ENCODE assay signal across 8 cellular contexts in the genomic region with DNA sequence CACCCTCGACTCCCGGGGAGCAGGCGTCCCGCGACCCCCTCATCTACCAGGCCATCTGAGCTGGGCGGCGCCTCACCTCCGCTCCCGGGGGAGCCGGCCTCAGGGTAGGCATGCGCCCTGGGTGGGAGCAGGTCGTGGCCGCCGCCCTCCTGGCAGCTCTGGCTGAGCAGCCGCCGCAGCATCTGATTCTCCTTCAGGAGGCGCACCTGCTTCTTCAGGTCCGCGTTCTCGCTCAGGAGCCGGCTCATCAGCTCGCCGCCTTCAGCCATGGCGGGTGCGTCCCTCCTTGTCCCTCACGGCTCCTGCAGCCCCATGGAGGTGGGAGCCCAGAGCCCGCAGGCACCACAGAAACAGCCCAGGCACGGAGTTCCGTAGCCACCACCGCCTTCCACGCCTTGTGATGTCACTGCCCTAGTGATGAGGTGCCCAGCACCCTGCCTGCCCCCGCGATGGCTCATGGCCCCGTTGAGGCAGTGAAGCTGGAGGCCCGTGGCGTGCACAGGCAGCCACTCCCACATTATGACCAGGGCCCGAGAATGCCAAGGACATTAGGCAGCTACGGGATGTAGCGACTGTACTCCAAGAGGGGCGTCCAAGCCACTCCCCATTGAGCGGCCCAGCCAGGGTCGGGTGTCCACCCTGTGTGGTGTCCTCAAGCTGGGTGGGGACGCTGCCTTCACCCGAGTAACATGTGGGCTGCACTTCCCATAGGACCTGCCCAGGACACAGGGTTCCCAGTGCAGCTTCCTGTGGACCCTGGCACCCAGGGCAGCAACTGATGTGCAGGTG. TPM values are rescaled to one million over a fixed set of nuclear protein-coding genes. Genes with fewer than 3 reads are reported as not detected.
DNase-seq lines count a peak whose midpoint lies in the region; ATAC-seq, FAIRE-seq and TF ChIP-seq lines count a peak whose summit lies in the region.

No MANE protein-coding gene starts in this region.

- FAIRE-seq in GM19239 (lab: Jason Lieb, UNC) = no peak

- peaks cover 10% of the 10 kb centered on the region for H3K27me3 Mint-ChIP-seq in activated CD4-positive, alpha-beta T cell treated with anti-CD3 and anti-CD28 coated beads, Interleukin-2, amount 10 ng/mL, durations not matched to agents 7 days and 5 days
- no peaks in the 10 kb centered on the region for H3K27me3 Mint-ChIP-seq in activated CD8-positive, alpha-beta T cell treated with anti-CD3 and anti-CD28 coated beads for 36 hours

- DNase-seq in activated CD4-positive, alpha-beta T cell treated with anti-CD3 and anti-CD28 coated beads, Interleukin-2, amount 10 ng/mL, durations not matched to agents 7 days and 5 days = no peak
- no peak for DNase-seq in activated CD4-positive, alpha-beta T cell treated with anti-CD3 and anti-CD28 coated beads for 48 hours
- no peak for DNase-seq in activated CD8-positive, alpha-beta T cell treated with anti-CD3 and anti-CD28 coated beads for 36 hours
- peak; percentile 61 for DNase-seq in left ventricle myocardium superior
- peak in 1 of 2 donors; percentile 50 for DNase-seq in stimulated activated effector memory CD8-positive, alpha-beta T cell treated with anti-CD3 and anti-CD28 coated beads, Interleukin-12 subunit alpha, Interleukin-12 subunit beta, amount 100 ng/mL, for 72 hours (ENCODE audit: low spot score in 2 of 2)
- DNase-seq in NCI-H226 = no peak
- no peak for DNase-seq in GM19239 (ENCODE audit: insufficient read length, low spot score)
- DNase-seq in midbrain (lab: John Stamatoyannopoulos, UW) = no peak

- peaks cover under 1% of the 10 kb centered on the region for H3K9me3 Mint-ChIP-seq in activated CD4-positive, alpha-beta T cell treated with anti-CD3 and anti-CD28 coated beads, Interleukin-2, amount 10 ng/mL, durations not matched to agents 7 days and 5 days
- peaks cover under 1% of the 10 kb centered on the region for H3K9me3 Mint-ChIP-seq in activated CD8-positive, alpha-beta T cell treated with anti-CD3 and anti-CD28 coated beads for 36 hours
- no peaks in the 10 kb centered on the region for H3K9me3 Mint-ChIP-seq in stimulated activated effector memory CD8-positive, alpha-beta T cell treated with anti-CD3 and anti-CD28 coated beads, Interleukin-12 subunit alpha, Interleukin-12 subunit beta, amount 100 ng/mL, for 72 hours

- CTCF ChIA-PET in activated CD4-positive, alpha-beta T cell treated with anti-CD3 and anti-CD28 coated beads, Interleukin-2, amount 10 ng/mL, durations not matched to agents 7 days and 5 days (lab: Charles Lee) = no interaction called here
- CTCF ChIA-PET in activated CD8-positive, alpha-beta T cell treated with anti-CD3 and anti-CD28 coated beads for 36 hours (lab: Charles Lee) = interaction anchor here (0.9 to 1.2 kb wide), 3 partner anchors 29 to 216 kb away, joined by 3 to 4 read pairs (median 3); no protein-coding TSS in a partner anchor

- no peak for ATAC-seq in activated CD8-positive, alpha-beta T cell treated with anti-CD3 and anti-CD28 coated beads for 36 hours
- ATAC-seq in left ventricle myocardium superior = peak; percentile 16
- no peak for ATAC-seq in stimulated activated effector memory CD8-positive, alpha-beta T cell treated with anti-CD3 and anti-CD28 coated beads, Interleukin-12 subunit alpha, Interleukin-12 subunit beta, amount 100 ng/mL, for 72 hours

- no peak overlapping the region for H3K27ac Mint-ChIP-seq in activated CD4-positive, alpha-beta T cell treated with anti-CD3 and anti-CD28 coated beads, Interleukin-2, amount 10 ng/mL, durations not matched to agents 7 days and 5 days
- H3K27ac Mint-ChIP-seq in activated CD8-positive, alpha-beta T cell treated with anti-CD3 and anti-CD28 coated beads for 36 hours = peak overlapping the region; percentile 61
- H3K27ac Mint-ChIP-seq in stimulated activated effector memory CD8-positive, alpha-beta T cell treated with anti-CD3 and anti-CD28 coated beads, Interleukin-12 subunit alpha, Interleukin-12 subunit beta, amount 100 ng/mL, for 72 hours = no peak overlapping the region

- H3K4me1 Mint-ChIP-seq in activated CD4-positive, alpha-beta T cell treated with anti-CD3 and anti-CD28 coated beads, Interleukin-2, amount 10 ng/mL, durations not matched to agents 7 days and 5 days = peaks cover 14% of the 10 kb centered on the region
- peaks cover 18% of the 10 kb centered on the region for H3K4me1 Mint-ChIP-seq in activated CD8-positive, alpha-beta T cell treated with anti-CD3 and anti-CD28 coated beads for 36 hours (ENCODE audit: low read depth)
- H3K4me1 Mint-ChIP-seq in stimulated activated effector memory CD8-positive, alpha-beta T cell treated with anti-CD3 and anti-CD28 coated beads, Interleukin-12 subunit alpha, Interleukin-12 subunit beta, amount 100 ng/mL, for 72 hours = no peaks in the 10 kb centered on the region

- intact Hi-C loops in activated CD8-positive, alpha-beta T cell treated with anti-CD3 and anti-CD28 coated beads for 36 hours (cut with micrococcal nuclease) = no loop called here
- intact Hi-C loops in left ventricle myocardium superior (cut with micrococcal nuclease) = no loop called here

- no peaks in the 10 kb centered on the region for H3K36me3 Mint-ChIP-seq in activated CD4-positive, alpha-beta T cell treated with anti-CD3 and anti-CD28 coated beads, Interleukin-2, amount 10 ng/mL, durations not matched to agents 7 days and 5 days (ENCODE audit: low read depth)
- no peaks in the 10 kb centered on the region for H3K36me3 Mint-ChIP-seq in activated CD8-positive, alpha-beta T cell treated with anti-CD3 and anti-CD28 coated beads for 36 hours (ENCODE audit: low read depth)
- H3K36me3 Mint-ChIP-seq in stimulated activated effector memory CD8-positive, alpha-beta T cell treated with anti-CD3 and anti-CD28 coated beads, Interleukin-12 subunit alpha, Interleukin-12 subunit beta, amount 100 ng/mL, for 72 hours = no peaks in the 10 kb centered on the region

- peak overlapping the region; percentile 65 for H3K4me3 Mint-ChIP-seq in activated CD4-positive, alpha-beta T cell treated with anti-CD3 and anti-CD28 coated beads, Interleukin-2, amount 10 ng/mL, durations not matched to agents 7 days and 5 days
- H3K4me3 Mint-ChIP-seq in activated CD8-positive, alpha-beta T cell treated with anti-CD3 and anti-CD28 coated beads for 36 hours = peak overlapping the region; percentile 62
- peak overlapping the region; percentile 30 for H3K4me3 Mint-ChIP-seq in stimulated activated effector memory CD8-positive, alpha-beta T cell treated with anti-CD3 and anti-CD28 coated beads, Interleukin-12 subunit alpha, Interleukin-12 subunit beta, amount 100 ng/mL, for 72 hours

- TF ChIP-seq CTCF in activated CD8-positive, alpha-beta T cell treated with anti-CD3 and anti-CD28 coated beads for 36 hours (IDR thresholded peaks at IDR 0.05) = no peak

- POLR2A ChIA-PET in activated CD4-positive, alpha-beta T cell treated with anti-CD3 and anti-CD28 coated beads, Interleukin-2, amount 10 ng/mL, durations not matched to agents 7 days and 5 days (lab: Charles Lee) = no interaction called here
- POLR2A ChIA-PET in activated CD8-positive, alpha-beta T cell treated with anti-CD3 and anti-CD28 coated beads for 36 hours (lab: Charles Lee) = interaction anchor here (1.0 kb wide), 1 partner anchor 39 kb away, joined by 3 read pairs; no protein-coding TSS in a partner anchor

RNA-seq across cellular contexts. Expression of gene SPATC1L, which starts 1.5 kb away (rescaled TPM):
- total RNA-seq in activated CD4-positive, alpha-beta T cell treated with anti-CD3 and anti-CD28 coated beads, Interleukin-2, amount 10 ng/mL, durations not matched to agents 7 days and 5 days = 1 to 10 TPM; 6.1 to 6.3 TPM
- total RNA-seq in activated CD8-positive, alpha-beta T cell treated with anti-CD3 and anti-CD28 coated beads for 36 hours = 10 to 100 TPM; 23.2 to 24.2 TPM
- total RNA-seq in left ventricle myocardium superior = 12.0 TPM

RNA-seq across cellular contexts. Expression of gene FTCD, which starts 27.4 kb away (rescaled TPM):
- total RNA-seq in activated CD4-positive, alpha-beta T cell treated with anti-CD3 and anti-CD28 coated beads, Interleukin-2, amount 10 ng/mL, durations not matched to agents 7 days and 5 days = not detected
- under 1 TPM; 0.52 to 0.85 TPM for total RNA-seq in activated CD8-positive, alpha-beta T cell treated with anti-CD3 and anti-CD28 coated beads for 36 hours
- 1.5 TPM for total RNA-seq in left ventricle myocardium superior

RNA-seq across cellular contexts. Expression of gene LSS, which starts 45.8 kb away (rescaled TPM):
- total RNA-seq in activated CD4-positive, alpha-beta T cell treated with anti-CD3 and anti-CD28 coated beads, Interleukin-2, amount 10 ng/mL, durations not matched to agents 7 days and 5 days = 10 to 100 TPM; 47.8 to 53.3 TPM
- total RNA-seq in activated CD8-positive, alpha-beta T cell treated with anti-CD3 and anti-CD28 coated beads for 36 hours = 10 to 100 TPM; 20.3 to 20.4 TPM
- 58.3 TPM for total RNA-seq in left ventricle myocardium superior
